Comparison of ENCODE assay signal across 16 cellular contexts in the genomic region with DNA sequence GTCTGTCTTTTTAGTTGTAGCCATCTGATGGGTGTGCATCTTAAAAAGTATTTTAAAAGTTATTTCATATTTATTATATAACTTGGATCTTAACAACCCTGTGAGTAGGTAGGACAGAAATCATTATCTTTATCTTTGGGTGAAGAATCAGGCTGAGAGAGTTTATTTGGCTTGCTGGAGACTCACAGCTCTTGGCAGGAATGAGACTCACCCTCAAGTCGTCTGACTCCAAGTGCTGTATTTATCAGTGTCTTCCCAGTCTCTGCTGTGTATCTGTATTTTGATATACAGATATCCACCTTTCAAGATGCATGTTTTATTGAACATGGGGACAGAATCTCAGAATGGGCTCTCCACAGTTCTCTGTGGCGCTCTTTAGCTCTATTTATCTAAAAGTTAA.
"Had no signal": no experiment of that assay in that cellular context is flagged by ENCODE, and none has a peak within 500 bp of the region (broad histone marks: within the 10 kb centered on the region; RNA-seq: fewer than 3 reads in every experiment).

No MANE protein-coding gene starts in this region.

- H3K4me3 ChIP-seq: pancreas, SK-N-MC had no signal

- H3K27me3 Mint-ChIP-seq: naive thymus-derived CD4-positive, alpha-beta T cell had no signal

- H3K9me3 Mint-ChIP-seq: activated naive CD4-positive, alpha-beta T cell treated with anti-CD3 and anti-CD28 coated beads, Interleukin-2, amount 50 U/mL, for 72 hours; naive thymus-derived CD4-positive, alpha-beta T cell had no signal

- H3K36me3 ChIP-seq: pancreas had no signal

- H3K9me3 ChIP-seq: pancreas had no signal

- FAIRE-seq: colon, endometrium, pancreas had no signal

- H3K27ac Mint-ChIP-seq: activated naive CD4-positive, alpha-beta T cell treated with anti-CD3 and anti-CD28 coated beads, Interleukin-2, amount 50 U/mL, for 72 hours; naive thymus-derived CD4-positive, alpha-beta T cell had no signal

- H3K27ac ChIP-seq: foreskin keratinocyte, SK-N-MC had no signal

- DNase-seq: activated CD4-positive, alpha-beta T cell treated with anti-CD3 and anti-CD28 coated beads for 1 hour; activated CD4-positive, alpha-beta T cell treated with anti-CD3 and anti-CD28 coated beads, Interleukin-2, amount 50 U/mL, for 4 hours; foreskin keratinocyte; head of caudate nucleus; left cardiac atrium; naive thymus-derived CD4-positive, alpha-beta T cell; pancreas; stimulated activated CD4-positive, alpha-beta T cell treated with anti-CD3 and anti-CD28 coated beads, Interleukin-2, amount 100 ng/mL, for 48 hours; stimulated activated naive CD4-positive, alpha-beta T cell; T-helper 1 cell; trophoblast cell had no signal

- ATAC-seq: activated naive CD4-positive, alpha-beta T cell treated with anti-CD3 and anti-CD28 coated beads, Interleukin-2, amount 50 U/mL, for 72 hours; esophagus mucosa; foreskin keratinocyte; left cardiac atrium; naive thymus-derived CD4-positive, alpha-beta T cell; pancreas had no signal

- H3K4me3 Mint-ChIP-seq: naive thymus-derived CD4-positive, alpha-beta T cell had no signal

- H3K27me3 ChIP-seq: foreskin keratinocyte, pancreas had no signal
